In genomic region chr17:81397314-81398169, GRCh38 we compare ENCODE assay signal across 8 cellular contexts. TPM values are rescaled to one million over a fixed set of nuclear protein-coding genes. Genes with fewer than 3 reads are reported as not detected.
A peak's percentile ranks its signal among the peaks of the same experiment; 100 is the strongest.
DNase-seq lines count a peak whose midpoint lies in the region; ATAC-seq and TF ChIP-seq lines count a peak whose summit lies in the region.

No MANE protein-coding gene starts in this region.

- intact Hi-C loops in esophagus squamous epithelium (cut with DNase I) = loop anchor here (5.0 kb wide), 1 partner anchor 115 kb away; the partner anchor contains the start of gene ACTG1

- TF ChIP-seq POLR2A in esophagus squamous epithelium (IDR thresholded peaks at IDR 0.05) = no peak
- no peak for TF ChIP-seq POLR2A in GM18505 (IDR thresholded peaks at IDR 0.05; ENCODE audit: borderline replicate concordance, extremely low read depth, insufficient read depth, insufficient read length)

- CTCF ChIA-PET in CD8-positive, alpha-beta memory T cell (lab: Charles Lee) = no interaction called here

- H3K4me1 ChIP-seq in CD8-positive, alpha-beta memory T cell (ENCODE audit: insufficient read depth, low read length) = peaks cover 57% of the 10 kb centered on the region
- H3K4me1 ChIP-seq in HUES64 (ENCODE audit: insufficient read depth, low read length) = peaks cover 43% of the 10 kb centered on the region
- peaks cover 28 to 81% (median 34%) of the 10 kb centered on the region in 3 donors for H3K4me1 ChIP-seq in esophagus squamous epithelium

- peaks cover 0 to 6% (median 2%) of the 10 kb centered on the region in 5 donors for H3K9me3 Mint-ChIP-seq in CD8-positive, alpha-beta memory T cell
- no peaks in the 10 kb centered on the region for H3K9me3 Mint-ChIP-seq in neural crest cell

- no peaks in the 10 kb centered on the region for H3K36me3 ChIP-seq in CD8-positive, alpha-beta memory T cell (ENCODE audit: insufficient read depth, low read length)
- H3K36me3 ChIP-seq in HUES64 (ENCODE audit: insufficient read depth, low read length) = no peaks in the 10 kb centered on the region
- no peaks in the 10 kb centered on the region for H3K36me3 ChIP-seq in esophagus squamous epithelium

- H3K27me3 ChIP-seq in CD8-positive, alpha-beta memory T cell (ENCODE audit: insufficient read depth, low read length, poor library complexity, severe bottlenecking) = peaks cover 84% of the 10 kb centered on the region
- H3K27me3 ChIP-seq in HUES64 (ENCODE audit: insufficient read depth, low read length) (peaks cover 63% of the 10 kb centered on the region), esophagus squamous epithelium (peaks cover 0 to 36% (median 0%) of the 10 kb centered on the region in 4 donors)

- peaks cover 59 to 67% of the 10 kb centered on the region in 2 donors for H3K27me3 Mint-ChIP-seq in CD8-positive, alpha-beta memory T cell
- H3K27me3 Mint-ChIP-seq in neural crest cell (ENCODE audit: low read depth) = peaks cover 36% of the 10 kb centered on the region

- peak in 4 of 6 experiments; percentile 22 to 52 (median 34) for TF ChIP-seq CTCF in esophagus squamous epithelium (IDR thresholded peaks at IDR 0.05)
- peak; percentile 62 for TF ChIP-seq CTCF in neural crest cell (conservative IDR thresholded peaks at IDR 0.05)

- POLR2A ChIA-PET in CD8-positive, alpha-beta memory T cell (lab: Charles Lee) = interaction anchor here (0.6 to 1.0 kb wide), 6 partner anchors 15 to 111 kb away, joined by 3 to 6 read pairs (median 3); no protein-coding TSS in a partner anchor

- H3K27ac ChIP-seq in CD8-positive, alpha-beta memory T cell (ENCODE audit: low read depth, low read length) = no peak overlapping the region
- H3K27ac ChIP-seq in HUES64 (ENCODE audit: low read depth, low read length) (peak overlapping the region; percentile 99), esophagus squamous epithelium (peak overlapping the region; percentile 94 to 98 (median 96))

- no peaks in the 10 kb centered on the region for H3K36me3 Mint-ChIP-seq in CD8-positive, alpha-beta memory T cell
- H3K36me3 Mint-ChIP-seq in neural crest cell (ENCODE audit: low read depth) = peaks cover 15% of the 10 kb centered on the region

- peaks cover 27 to 43% (median 30%) of the 10 kb centered on the region in 3 donors for H3K4me1 Mint-ChIP-seq in CD8-positive, alpha-beta memory T cell
- peaks cover 56% of the 10 kb centered on the region for H3K4me1 Mint-ChIP-seq in neural crest cell

- H3K4me3 ChIP-seq in CD8-positive, alpha-beta memory T cell (ENCODE audit: low read length) = peak overlapping the region; percentile 12
- peak overlapping the region; percentile 60 for H3K4me3 ChIP-seq in HUES64 (ENCODE audit: low read length)
- peak overlapping the region; percentile 62 to 94 (median 76) for H3K4me3 ChIP-seq in esophagus squamous epithelium

- peak overlapping the region; percentile 9 to 80 (median 57) for H3K4me3 Mint-ChIP-seq in CD8-positive, alpha-beta memory T cell
- H3K4me3 Mint-ChIP-seq in neural crest cell = peak overlapping the region; percentile 99

- DNase-seq in CD8-positive, alpha-beta memory T cell = no peak
- DNase-seq in T1000 (lab: John Stamatoyannopoulos, UW) = peak; percentile 47
- no peak for DNase-seq in esophagus squamous epithelium (lab: John Stamatoyannopoulos, UW)
- peak; percentile 82 for DNase-seq in neural crest cell (ENCODE audit: low read depth, low spot score)
- DNase-seq in GOT3 (lab: John Stamatoyannopoulos, UW) = no peak

- peak overlapping the region; percentile 93 for H3K9ac ChIP-seq in HUES64 (ENCODE audit: low read depth, low read length)

- WGBS in HUES64 = under 1% methylated on average over 42 of the region's 49 CpGs
- WGBS in esophagus squamous epithelium, 2 donors = 5 to 7% methylated on average over 12 to 23 of the region's 49 CpGs

- ATAC-seq in HG02642 (IDR thresholded peaks at IDR 0.05; ENCODE audit: poor library complexity, unreplicated experiment) = no peak
- ATAC-seq in GM18505 (IDR thresholded peaks at IDR 0.05; ENCODE audit: unreplicated experiment) = no peak

- no peaks in the 10 kb centered on the region for H3K9me3 ChIP-seq in CD8-positive, alpha-beta memory T cell (ENCODE audit: low read length)
- H3K9me3 ChIP-seq in HUES64 (ENCODE audit: insufficient read depth, low read depth, low read length) (no peaks in the 10 kb centered on the region), esophagus squamous epithelium (no peaks in the 10 kb centered on the region)

- peak overlapping the region in 3 of 8 donors; percentile 29 to 96 (median 61) for H3K27ac Mint-ChIP-seq in CD8-positive, alpha-beta memory T cell
- H3K27ac Mint-ChIP-seq in neural crest cell (ENCODE audit: unreplicated experiment) = peak overlapping the region; percentile 98

RNA-seq across cellular contexts. Expression of gene BAHCC1, which starts 2.3 kb away (rescaled TPM):
- not detected for total RNA-seq in CD8-positive, alpha-beta memory T cell
- polyA plus RNA-seq in CD8-positive, alpha-beta memory T cell = not detected
- 7.8 TPM for polyA plus RNA-seq in HUES64 (2013, experiment 1 of 2)
- polyA plus RNA-seq in HUES64 (2013, experiment 2 of 2) = 12.9 TPM
- total RNA-seq in esophagus squamous epithelium (10 to 100 TPM in 1 of 4 donors, 1 to 10 TPM in 3; 3.8 to 10.6 (median 5.4) TPM), neural crest cell (57.4 and 61.3 TPM in 2 replicates)

Comparison
In these comparisons a context has a peak if more than half of its experiments do, and no peak if none do; other contexts are left out.
1. DNase-seq: peak in T1000 (single experiment) and neural crest cell (single experiment); none in CD8-positive, alpha-beta memory T cell (0 of 5), esophagus squamous epithelium (single experiment) and GOT3 (single experiment).
2. H3K4me3 ChIP-seq: peak in every context shown above with its lines; median percentile 76 in esophagus squamous epithelium; 60 in HUES64; 12 in CD8-positive, alpha-beta memory T cell.
3. RNA of gene BAHCC1, which starts 2.3 kb away (total RNA-seq): 57.4 to 61.3 TPM in neural crest cell and 3.8 to 10.6 TPM in esophagus squamous epithelium; not detected in CD8-positive, alpha-beta memory T cell; every median in the first group is over 4 times any median in the second.